In genomic region chr20:44532248-44532980, GRCh38 we compare ENCODE assay signal across 8 cellular contexts. TPM values are rescaled to one million over a fixed set of nuclear protein-coding genes. Genes with fewer than 3 reads are reported as not detected.
A peak's percentile ranks its signal among the peaks of the same experiment; 100 is the strongest.
DNase-seq lines count a peak whose midpoint lies in the region; ATAC-seq, FAIRE-seq and TF ChIP-seq lines count a peak whose summit lies in the region.

No MANE protein-coding gene starts in this region.

- in situ Hi-C loops in GM12878 (cut with MboI), result no loop called here

- POLR2A ChIA-PET in GM12878 (lab: Charles Lee), result no interaction called here

- CTCF ChIA-PET in GM12878 (lab: Yijun Ruan, JAX), result interaction anchor here (1.0 kb wide), 1 partner anchor 62 kb away, joined by 4 read pairs; no protein-coding TSS in a partner anchor

- no peak for TF ChIP-seq POLR2A in GM12878 (IDR thresholded peaks at IDR 0.05; ENCODE audit: low read depth, low read length)

- TSS peak; percentile 62 for BruUV-seq in GM12878 (replicated peaks; lab: Mats Ljungman, UMichigan)

- intact Hi-C loops in GM12878 (cut with micrococcal nuclease; ENCODE audit: unreplicated experiment), result loop anchor here (5.0 kb wide), 1 partner anchor 55 kb away; no protein-coding TSS in a partner anchor

- DNase-seq in DMS53 (lab: John Stamatoyannopoulos, UW) (peak; percentile 67), DMS53 treated with DMSO at 0.1 percent for 48 hours (lab: John Stamatoyannopoulos, UW; ENCODE audit: unreplicated experiment) (no peak), GM12878 (ENCODE audit: low read depth, low spot score) (no peak), HCEC 1CT (no peak), NCI-H1092 treated with DMSO at 0.1 percent for 48 hours (lab: John Stamatoyannopoulos, UW) (no peak)

- H3K36me3 ChIP-seq in GM12878 (ENCODE audit: control insufficient read depth in 2 of 2, insufficient read depth in 2 of 2, low read length in 1 of 2) (no peaks in the 10 kb centered on the region), thymus (ENCODE audit: control insufficient read depth, insufficient read depth) (no peaks in the 10 kb centered on the region)

- FAIRE-seq in GM12878 (lab: Jason Lieb, UNC), result no peak

- RAD21 ChIA-PET in GM12878 (lab: Charles Lee; ENCODE audit: unreplicated experiment), result interaction anchor here (1.5 kb wide), 1 partner anchor 73 kb away, joined by 3 read pairs; no protein-coding TSS in a partner anchor

- H2AFZ ChIP-seq in GM12878 (ENCODE audit: control insufficient read depth, low read depth, low read length), result peak overlapping the region; percentile 98

- no peak for TF ChIP-seq CTCF in GM12878 (IDR thresholded peaks at IDR 0.05 in 2 of 3, conservative IDR thresholded peaks at IDR 0.05 in 1 of 3; ENCODE audit: control insufficient read depth in 2 of 3, extremely low read depth in 1 of 3, insufficient read depth in 1 of 3, low read depth in 3 of 3, low read length in 3 of 3)

- H3K27ac ChIP-seq in GM12878 (ENCODE audit: control insufficient read depth, insufficient read depth), result no peak overlapping the region
- peak overlapping the region; percentile 73 for H3K27ac ChIP-seq in layer of hippocampus (ENCODE audit: low read depth, low read length)
- no peak overlapping the region for H3K27ac ChIP-seq in thymus (ENCODE audit: low read depth)

- 0 out of 2 replicates have a peak, but pooled peaks have one; percentile 7 for TF ChIP-seq RAD21 in GM12878 (IDR thresholded peaks at IDR 0.05; ENCODE audit: insufficient read depth, low read depth, low read length)

- H3K4me2 ChIP-seq in GM12878 (ENCODE audit: control insufficient read depth, insufficient read depth), result peak overlapping the region; percentile 98

- SMC1A ChIA-PET in GM12878 (lab: Charles Lee; ENCODE audit: uncharacterized antibody, unreplicated experiment), result interaction anchor here (0.8 kb wide), 1 partner anchor 66 kb away, joined by 3 read pairs; no protein-coding TSS in a partner anchor

- H3K9me3 ChIP-seq in GM12878 (replicated peaks; ENCODE audit: control insufficient read depth, insufficient read depth, low read length) (no peaks in the 10 kb centered on the region), thymus (ENCODE audit: control insufficient read depth) (no peaks in the 10 kb centered on the region)

- peak overlapping the region; percentile 87 for H3K9ac ChIP-seq in GM12878 (ENCODE audit: control insufficient read depth, insufficient read depth, low read length)

- H3K4me1 ChIP-seq in GM12878 (ENCODE audit: control insufficient read depth, insufficient read depth, low read length) (no peaks in the 10 kb centered on the region; the same call in 1 of the 2 replicates), thymus (ENCODE audit: control insufficient read depth, insufficient read depth, low read length) (peaks cover 23% of the 10 kb centered on the region)

- 36% methylated on average over 11 of the region's 11 CpGs for whole genome bisulfite sequencing in GM12878 (ENCODE audit: insufficient coverage, insufficient replicate concordance, low lambda C conversion rate, missing lambda C conversion rate)
- 66% methylated on average over 11 of the region's 11 CpGs for WGBS in thymus

- no peaks in the 10 kb centered on the region for H4K20me1 ChIP-seq in GM12878 (ENCODE audit: control insufficient read depth, insufficient read depth)

- no peak for TF ChIP-seq EP300 in GM12878 (IDR thresholded peaks at IDR 0.05; ENCODE audit: borderline replicate concordance in 1 of 2, control insufficient read depth in 1 of 2, low read depth in 2 of 2, low read length in 2 of 2)

- no peaks in the 10 kb centered on the region for H3K27me3 ChIP-seq in GM12878 (replicated peaks in 1 of 2; ENCODE audit: control insufficient read depth in 2 of 2, insufficient read depth in 2 of 2, low read length in 1 of 2)
- H3K27me3 ChIP-seq in layer of hippocampus (ENCODE audit: control insufficient read depth, insufficient read depth, low read length), result no peaks in the 10 kb centered on the region
- H3K27me3 ChIP-seq in thymus (ENCODE audit: control insufficient read depth, insufficient read depth), result no peaks in the 10 kb centered on the region

- ATAC-seq in GM12878, result no peak; the same call in 1 of the 3 replicates
- no peak for ATAC-seq in GM19328 (IDR thresholded peaks at IDR 0.05; ENCODE audit: unreplicated experiment)

- H3K4me3 ChIP-seq in GM12878 (peak overlapping the region; percentile 63), thymus (ENCODE audit: low read length) (peak overlapping the region; percentile 75)

- no peaks in the 10 kb centered on the region for H3K79me2 ChIP-seq in GM12878 (ENCODE audit: control insufficient read depth, insufficient read depth, low read length)

TF ChIP-seq in GM12878, 131 proteins besides CTCF, POLR2A, EP300 and RAD21 (continues in another document):
- no peak for TF ChIP-seq IRF3 (IDR thresholded peaks at IDR 0.05)
- TF ChIP-seq CREB1 (IDR thresholded peaks at IDR 0.05; ENCODE audit: low read depth), result no peak
- TF ChIP-seq FOXM1 (IDR thresholded peaks at IDR 0.05; ENCODE audit: low read depth, low read length), result no peak
- TF ChIP-seq ZBED1 (IDR thresholded peaks at IDR 0.05; ENCODE audit: borderline replicate concordance), result no peak
- TF ChIP-seq EED (IDR thresholded peaks at IDR 0.05; ENCODE audit: low read depth), result no peak
- no peak for TF ChIP-seq TAF1 (IDR thresholded peaks at IDR 0.05; ENCODE audit: borderline replicate concordance, low read depth, low read length)
- no peak for TF ChIP-seq RUNX3 (IDR thresholded peaks at IDR 0.05; ENCODE audit: low read length)
- no peak for TF ChIP-seq NR2C1 (IDR thresholded peaks at IDR 0.05)

RNA-seq across cellular contexts. Expression of gene SERINC3, which starts 10.5 kb away (rescaled TPM):
- 55.2 and 56.0 TPM in 2 replicates for total RNA-seq in GM12878 (2013; cell fraction: nucleolus; rRNA removed)
- 24.5 and 31.5 TPM in 2 replicates for total RNA-seq in GM12878 (2014; rRNA removed)
- 33.3 and 33.8 TPM in 2 replicates for total RNA-seq in GM12878 (2014; rRNA removed; fragmentation: Illumina TruSeq; extraction: Trizol)
- total RNA-seq in GM12878 (2021), result 35.0 and 35.3 TPM in 2 replicates
- polyA plus RNA-seq in GM12878 (2011; ENCODE audit: low read depth), result 31.5 TPM
- polyA plus RNA-seq in GM12878 (2011; rRNA removed), result 88.7 and 96.8 TPM in 2 replicates
- 108 and 110 TPM in 2 replicates for polyA plus RNA-seq in GM12878 (2011; cell fraction: cytosol; rRNA removed)
- polyA plus RNA-seq in GM12878 (2011; cell fraction: nucleus; rRNA removed), result 39.5 and 50.6 TPM in 2 replicates
- 34.3 and 41.9 TPM in 2 replicates for polyA plus RNA-seq in GM12878 (2012)
- polyA plus RNA-seq in GM12878 (2014; fragmentation: Illumina TruSeq; extraction: Trizol), result 39.8 and 41.9 TPM in 2 replicates
- polyA plus RNA-seq in GM12878 (2014; fragmentation: Nextera tagmentation; extraction: Ambion mirVana), result 10 to 100 TPM; 37.8 to 55.6 TPM
- 31.8 and 34.0 TPM in 2 replicates for polyA plus RNA-seq in GM12878 (2014; rRNA removed)
- 10 to 100 TPM; 59.0 to 59.8 TPM for polyA plus RNA-seq in GM12878 (2016; fragmentation: Nextera tagmentation; extraction: Ambion mirVana)
- 242 and 250 TPM in 2 replicates for polyA minus RNA-seq in GM12878 (2011; rRNA and poly(A)+ RNA removed)
- 44.1 and 47.9 TPM in 2 replicates for polyA minus RNA-seq in GM12878 (2011; cell fraction: cytosol; rRNA and poly(A)+ RNA removed)
- polyA minus RNA-seq in GM12878 (2011; cell fraction: nucleus; rRNA and poly(A)+ RNA removed), result 23.2 and 23.7 TPM in 2 replicates
- polyA plus RNA-seq in thymus, result 51.2 TPM

RNA-seq across cellular contexts. Expression of gene PKIG, which starts 50.0 kb away (rescaled TPM):
- total RNA-seq in GM12878 (2013; cell fraction: nucleolus; rRNA removed), result 7.9 and 8.9 TPM in 2 replicates
- total RNA-seq in GM12878 (2014; rRNA removed) (77.0 and 78.5 TPM in 2 replicates), GM12878 (2014; rRNA removed; fragmentation: Illumina TruSeq; extraction: Trizol) (47.9 and 51.4 TPM in 2 replicates), GM12878 (2021) (56.2 and 58.4 TPM in 2 replicates)
- polyA plus RNA-seq in GM12878 (2011; ENCODE audit: low read depth), result 7.8 TPM
- polyA plus RNA-seq in GM12878 (2011; rRNA removed) (16.4 and 17.8 TPM in 2 replicates), GM12878 (2014; fragmentation: Illumina TruSeq; extraction: Trizol) (33.8 and 69.3 TPM in 2 replicates), GM12878 (2014; fragmentation: Nextera tagmentation; extraction: Ambion mirVana) (10 to 100 TPM in 1 of 2 experiments, 1 to 10 TPM in 1; 5.7 to 17.5 TPM), GM12878 (2014; rRNA removed) (74.2 and 82.3 TPM in 2 replicates), GM12878 (2016; fragmentation: Nextera tagmentation; extraction: Ambion mirVana) (10 to 100 TPM; 26.3 to 28.0 TPM), thymus (41.7 TPM)
- 27.8 and 30.7 TPM in 2 replicates for polyA plus RNA-seq in GM12878 (2011; cell fraction: cytosol; rRNA removed)
- 10.9 TPM in 2 replicates for polyA plus RNA-seq in GM12878 (2011; cell fraction: nucleus; rRNA removed)
- 17.2 and 19.4 TPM in 2 replicates for polyA plus RNA-seq in GM12878 (2012)
- polyA minus RNA-seq in GM12878 (2011; rRNA and poly(A)+ RNA removed), result 5.6 and 9.3 TPM in 2 replicates
- 4.2 and 5.1 TPM in 2 replicates for polyA minus RNA-seq in GM12878 (2011; cell fraction: cytosol; rRNA and poly(A)+ RNA removed)
- polyA minus RNA-seq in GM12878 (2011; cell fraction: nucleus; rRNA and poly(A)+ RNA removed), result 1.5 and 3.6 TPM in 2 replicates

RNA-seq across cellular contexts. Expression of gene TTPAL, which starts 56.7 kb away (rescaled TPM):
- 6.5 TPM in 2 replicates for total RNA-seq in GM12878 (2013; cell fraction: nucleolus; rRNA removed)
- total RNA-seq in GM12878 (2014; rRNA removed) (9.2 and 9.4 TPM in 2 replicates), GM12878 (2014; rRNA removed; fragmentation: Illumina TruSeq; extraction: Trizol) (9.2 and 9.3 TPM in 2 replicates), GM12878 (2021) (17.1 and 17.8 TPM in 2 replicates)
- 6.7 TPM for polyA plus RNA-seq in GM12878 (2011; ENCODE audit: low read depth)
- polyA plus RNA-seq in GM12878 (2011; rRNA removed) (3.9 and 5.2 TPM in 2 replicates), GM12878 (2014; fragmentation: Illumina TruSeq; extraction: Trizol) (14.4 and 15.4 TPM in 2 replicates), GM12878 (2014; fragmentation: Nextera tagmentation; extraction: Ambion mirVana) (1 to 10 TPM; 4.0 to 4.3 TPM), GM12878 (2014; rRNA removed) (8.5 and 8.7 TPM in 2 replicates), GM12878 (2016; fragmentation: Nextera tagmentation; extraction: Ambion mirVana) (10 to 100 TPM; 19.7 to 24.0 TPM), thymus (8.7 TPM)
- polyA plus RNA-seq in GM12878 (2011; cell fraction: cytosol; rRNA removed), result 4.3 and 4.8 TPM in 2 replicates
- polyA plus RNA-seq in GM12878 (2011; cell fraction: nucleus; rRNA removed), result 4.6 and 7.0 TPM in 2 replicates
- polyA plus RNA-seq in GM12878 (2012), result 6.3 and 7.4 TPM in 2 replicates
- polyA minus RNA-seq in GM12878 (2011; rRNA and poly(A)+ RNA removed), result 6.1 and 8.4 TPM in 2 replicates
- polyA minus RNA-seq in GM12878 (2011; cell fraction: cytosol; rRNA and poly(A)+ RNA removed), result 0.94 and 3.3 TPM in 2 replicates
- 3.4 and 4.7 TPM in 2 replicates for polyA minus RNA-seq in GM12878 (2011; cell fraction: nucleus; rRNA and poly(A)+ RNA removed)
